8 cellular contexts compared by ENCODE assay signal in the genomic region with DNA sequence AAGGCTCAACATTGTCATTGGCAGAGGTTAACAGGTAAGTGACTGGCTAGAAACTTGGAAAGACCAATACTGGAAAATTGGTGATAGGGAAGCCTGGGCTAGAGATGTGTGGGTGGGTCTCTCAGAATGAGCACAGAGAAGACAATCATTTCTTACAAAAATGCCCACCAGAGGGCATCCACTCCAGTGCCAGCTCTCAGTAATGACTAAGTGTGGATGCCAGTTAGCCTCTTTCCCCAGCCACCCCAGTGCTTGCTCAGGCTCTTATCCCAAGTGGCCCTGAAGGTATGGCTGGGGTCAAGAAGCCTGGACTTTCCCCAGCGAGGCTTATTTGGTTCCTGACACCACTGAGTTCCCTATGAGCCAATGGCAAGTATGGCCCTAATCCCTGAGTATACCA.
DNase-seq lines count a peak whose midpoint lies in the region; ATAC-seq and TF ChIP-seq lines count a peak whose summit lies in the region.

No MANE protein-coding gene starts in this region.

- H3K4me1 ChIP-seq in A673 (ENCODE audit: insufficient read depth, low read length, poor library complexity, severe bottlenecking) (no peaks in the 10 kb centered on the region), MM.1S (ENCODE audit: low read length) (no peaks in the 10 kb centered on the region), gastroesophageal sphincter (no peaks in the 10 kb centered on the region)

- intact Hi-C loops in A673 (cut with micrococcal nuclease; ENCODE audit: unreplicated experiment) (loop anchor here (1.0 kb wide), 1 partner anchor 438 kb away; no protein-coding TSS in a partner anchor), natural killer cell (cut with micrococcal nuclease) (no loop called here)

- H3K27ac ChIP-seq in A673 (ENCODE audit: low read depth, low read length, poor library complexity, severe bottlenecking), result no peak overlapping the region
- H3K27ac ChIP-seq in MM.1S (ENCODE audit: low read length), result no peak overlapping the region
- H3K27ac ChIP-seq in gastroesophageal sphincter, result no peak overlapping the region

- no peak overlapping the region for H3K4me3 Mint-ChIP-seq in stimulated activated memory B cell treated with anti-CD40 and anti-IgM and Interleukin-4, amounts not matched to agents 10 μg/mL and 1 μg/mL and 100 μg/mL, for 72 hours
- H3K4me3 Mint-ChIP-seq in activated CD8-positive, alpha-beta memory T cell treated with anti-CD3 and anti-CD28 coated beads, Interleukin-2, amount 10 ng/mL, durations not matched to agents 7 days and 5 days, result no peak overlapping the region
- no peak overlapping the region for H3K4me3 Mint-ChIP-seq in natural killer cell

- TF ChIP-seq POLR2A in gastroesophageal sphincter (IDR thresholded peaks at IDR 0.05), result no peak

- peaks cover under 1% of the 10 kb centered on the region for H3K9me3 Mint-ChIP-seq in stimulated activated memory B cell treated with anti-CD40 and anti-IgM and Interleukin-4, amounts not matched to agents 10 μg/mL and 1 μg/mL and 100 μg/mL, for 72 hours
- no peaks in the 10 kb centered on the region for H3K9me3 Mint-ChIP-seq in activated CD8-positive, alpha-beta memory T cell treated with anti-CD3 and anti-CD28 coated beads, Interleukin-2, amount 10 ng/mL, durations not matched to agents 7 days and 5 days (ENCODE audit: low read depth)
- no peaks in the 10 kb centered on the region for H3K9me3 Mint-ChIP-seq in natural killer cell

- peak; percentile 58 for TF ChIP-seq CTCF in A673 (conservative IDR thresholded peaks at IDR 0.05; ENCODE audit: low read depth, low read length)
- peak; percentile 48 for TF ChIP-seq CTCF in MM.1S (IDR thresholded peaks at IDR 0.05; ENCODE audit: low read length)
- peak; percentile 23 for TF ChIP-seq CTCF in epithelial cell of esophagus (IDR thresholded peaks at IDR 0.05; ENCODE audit: insufficient read depth, low read depth, low read length, missing control alignments)
- peak in 1 of 4 experiments; percentile 29 for TF ChIP-seq CTCF in gastroesophageal sphincter (IDR thresholded peaks at IDR 0.05)
- no peak for TF ChIP-seq CTCF in natural killer cell (IDR thresholded peaks at IDR 0.05)

- no peaks in the 10 kb centered on the region for H3K4me1 Mint-ChIP-seq in stimulated activated memory B cell treated with anti-CD40 and anti-IgM and Interleukin-4, amounts not matched to agents 10 μg/mL and 1 μg/mL and 100 μg/mL, for 72 hours
- H3K4me1 Mint-ChIP-seq in activated CD8-positive, alpha-beta memory T cell treated with anti-CD3 and anti-CD28 coated beads, Interleukin-2, amount 10 ng/mL, durations not matched to agents 7 days and 5 days, result no peaks in the 10 kb centered on the region
- no peaks in the 10 kb centered on the region for H3K4me1 Mint-ChIP-seq in natural killer cell

- no peaks in the 10 kb centered on the region for H3K36me3 Mint-ChIP-seq in stimulated activated memory B cell treated with anti-CD40 and anti-IgM and Interleukin-4, amounts not matched to agents 10 μg/mL and 1 μg/mL and 100 μg/mL, for 72 hours
- H3K36me3 Mint-ChIP-seq in activated CD8-positive, alpha-beta memory T cell treated with anti-CD3 and anti-CD28 coated beads, Interleukin-2, amount 10 ng/mL, durations not matched to agents 7 days and 5 days, result no peaks in the 10 kb centered on the region
- H3K36me3 Mint-ChIP-seq in natural killer cell, result no peaks in the 10 kb centered on the region

- no peaks in the 10 kb centered on the region for H4K20me1 ChIP-seq in MM.1S (ENCODE audit: insufficient read depth, low read length)

- POLR2A ChIA-PET in A673 (lab: Charles Lee; ENCODE audit: low non-redundant PET), result no interaction called here

- no peaks in the 10 kb centered on the region for H3F3A ChIP-seq in MM.1S (ENCODE audit: insufficient read depth, low read length)

- peak; percentile 47 for ATAC-seq in stimulated activated memory B cell treated with anti-CD40 and anti-IgM and Interleukin-4, amounts not matched to agents 10 μg/mL and 1 μg/mL and 100 μg/mL, for 72 hours
- ATAC-seq in activated CD8-positive, alpha-beta memory T cell treated with anti-CD3 and anti-CD28 coated beads, Interleukin-2, amount 10 ng/mL, durations not matched to agents 7 days and 5 days, result no peak
- ATAC-seq in gastroesophageal sphincter, result no peak
- no peak for ATAC-seq in natural killer cell

- H3K9me3 ChIP-seq in A673 (ENCODE audit: low read depth, low read length, poor library complexity, severe bottlenecking), result no peaks in the 10 kb centered on the region
- no peaks in the 10 kb centered on the region for H3K9me3 ChIP-seq in MM.1S (replicated peaks; ENCODE audit: insufficient read depth, low read length)
- H3K9me3 ChIP-seq in gastroesophageal sphincter, result no peaks in the 10 kb centered on the region

- BruUV-seq in A673 (replicated peaks; lab: Mats Ljungman, UMichigan), result no TSS peak

- no peaks in the 10 kb centered on the region for H3K9me2 ChIP-seq in MM.1S (replicated peaks; ENCODE audit: insufficient read depth, low read length)

- H3K27me3 ChIP-seq in A673 (replicated peaks; ENCODE audit: insufficient read depth, low read depth, low read length, poor library complexity) (no peaks in the 10 kb centered on the region), MM.1S (replicated peaks; ENCODE audit: insufficient read depth, low read length) (no peaks in the 10 kb centered on the region), gastroesophageal sphincter (peaks cover 10% of the 10 kb centered on the region)

- CTCF ChIA-PET in A673 (lab: Charles Lee), result interaction anchor here (0.7 to 1.0 kb wide), 2 partner anchors 437 to 1160 kb away, joined by 5 to 8 read pairs; no protein-coding TSS in a partner anchor
- CTCF ChIA-PET in activated CD8-positive, alpha-beta memory T cell treated with anti-CD3 and anti-CD28 coated beads, Interleukin-2, amount 10 ng/mL, durations not matched to agents 7 days and 5 days (lab: Charles Lee), result interaction anchor here (0.9 to 1.4 kb wide), 2 partner anchors 12 to 437 kb away, joined by 3 read pairs; no protein-coding TSS in a partner anchor

- no peak for TF ChIP-seq EP300 in gastroesophageal sphincter (IDR thresholded peaks at IDR 0.05)

- H3K4me3 ChIP-seq in A673 (ENCODE audit: low read depth, low read length, poor library complexity, severe bottlenecking) (no peak overlapping the region), MM.1S (ENCODE audit: low read length) (no peak overlapping the region), epithelial cell of esophagus (ENCODE audit: low read length) (no peak overlapping the region), gastroesophageal sphincter (no peak overlapping the region)

- H3K27me3 Mint-ChIP-seq in stimulated activated memory B cell treated with anti-CD40 and anti-IgM and Interleukin-4, amounts not matched to agents 10 μg/mL and 1 μg/mL and 100 μg/mL, for 72 hours, result peaks cover 4% of the 10 kb centered on the region
- H3K27me3 Mint-ChIP-seq in activated CD8-positive, alpha-beta memory T cell treated with anti-CD3 and anti-CD28 coated beads, Interleukin-2, amount 10 ng/mL, durations not matched to agents 7 days and 5 days, result peaks cover 19% of the 10 kb centered on the region
- H3K27me3 Mint-ChIP-seq in natural killer cell (ENCODE audit: low read depth in 2 of 2), result peaks cover 8 to 41% of the 10 kb centered on the region in 2 donors

- H3K4me2 ChIP-seq in MM.1S (ENCODE audit: low read depth, low read length), result no peak overlapping the region

- no peaks in the 10 kb centered on the region for H3K79me2 ChIP-seq in MM.1S (ENCODE audit: low read length)

- H3K36me3 ChIP-seq in A673 (ENCODE audit: insufficient read depth, low read length, poor library complexity, severe bottlenecking), result no peaks in the 10 kb centered on the region
- H3K36me3 ChIP-seq in MM.1S (replicated peaks; ENCODE audit: insufficient read depth, low read length), result no peaks in the 10 kb centered on the region
- H3K36me3 ChIP-seq in gastroesophageal sphincter, result no peaks in the 10 kb centered on the region

- peak; percentile 52 for DNase-seq in A673 (ENCODE audit: low spot score)
- peak; percentile 4 for DNase-seq in ELR (ENCODE audit: low read depth)
- DNase-seq in MM.1S, result peak; percentile 36
- peak; percentile 17 for DNase-seq in epithelial cell of esophagus (ENCODE audit: low read depth)
- DNase-seq in activated CD8-positive, alpha-beta memory T cell treated with anti-CD3 and anti-CD28 coated beads, Interleukin-2, amount 10 ng/mL, durations not matched to agents 7 days and 5 days, result no peak
- DNase-seq in natural killer cell, result no peak

- no peak overlapping the region for H3K9ac ChIP-seq in MM.1S (ENCODE audit: low read length)

- no peak overlapping the region for H3K27ac Mint-ChIP-seq in stimulated activated memory B cell treated with anti-CD40 and anti-IgM and Interleukin-4, amounts not matched to agents 10 μg/mL and 1 μg/mL and 100 μg/mL, for 72 hours
- no peak overlapping the region for H3K27ac Mint-ChIP-seq in activated CD8-positive, alpha-beta memory T cell treated with anti-CD3 and anti-CD28 coated beads, Interleukin-2, amount 10 ng/mL, durations not matched to agents 7 days and 5 days
- H3K27ac Mint-ChIP-seq in natural killer cell, result no peak overlapping the region

- no CpG with 5 or more reads among the region's 1 CpG for WGBS in gastroesophageal sphincter (ENCODE audit: low coverage in 1 of 2), 2 donors

- no peak overlapping the region for H2AFZ ChIP-seq in MM.1S (ENCODE audit: low read length)

Comparison
In these comparisons a context has a peak if more than half of its experiments do, and no peak if none do; other contexts are left out.
1. DNase-seq: peak in A673 (single experiment), ELR (single experiment), MM.1S (single experiment) and epithelial cell of esophagus (single experiment); none in activated CD8-positive, alpha-beta memory T cell treated with anti-CD3 and anti-CD28 coated beads, Interleukin-2, amount 10 ng/mL, durations not matched to agents 7 days and 5 days (single experiment) and natural killer cell (single experiment).